9 cellular contexts compared by ENCODE assay signal in the genomic region with DNA sequence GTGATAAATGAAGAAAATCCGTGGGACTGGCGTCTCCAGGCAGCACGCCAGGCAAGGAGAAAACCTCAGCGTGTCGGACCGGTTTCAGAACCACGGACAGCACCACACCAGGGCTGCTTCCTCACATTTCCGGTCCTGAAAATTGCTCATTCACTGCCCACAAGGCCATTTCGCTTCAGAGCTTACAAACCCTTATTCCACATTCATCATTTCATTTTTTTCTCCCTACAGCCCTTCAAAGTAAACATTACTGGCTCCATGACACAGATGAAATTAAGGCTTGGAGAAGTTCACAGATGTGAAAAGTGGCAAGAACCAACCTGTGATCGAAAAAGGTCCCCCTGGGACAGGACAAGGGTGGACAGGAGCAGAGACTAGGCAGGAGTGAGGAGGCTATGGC. TPM values are rescaled to one million over a fixed set of nuclear protein-coding genes. Genes with fewer than 3 reads are reported as not detected.
DNase-seq lines count a peak whose midpoint lies in the region; ATAC-seq and TF ChIP-seq lines count a peak whose summit lies in the region.
"Had no signal": no experiment of that assay in that cellular context is flagged by ENCODE, and none has a peak within 500 bp of the region (broad histone marks: within the 10 kb centered on the region; RNA-seq: fewer than 3 reads in every experiment).

No MANE protein-coding gene starts in this region.

- H3K27me3 Mint-ChIP-seq in activated CD4-positive, alpha-beta memory T cell treated with anti-CD3 and anti-CD28 coated beads, Interleukin-2, amount 10 ng/mL, durations not matched to agents 7 days and 5 days = peaks cover 44% of the 10 kb centered on the region
- H3K27me3 Mint-ChIP-seq in osteocyte (ENCODE audit: unreplicated experiment) = peaks cover 8% of the 10 kb centered on the region

- no peak overlapping the region for H3K4me2 ChIP-seq in fibroblast of lung (ENCODE audit: extremely low read depth, insufficient read depth, low read length)

- H2AFZ ChIP-seq in fibroblast of lung (ENCODE audit: low read length) = no peak overlapping the region

- no peak overlapping the region for H3K27ac ChIP-seq in fibroblast of lung (ENCODE audit: insufficient read depth, low read length)

- no peak overlapping the region for H3K9ac ChIP-seq in fibroblast of lung (ENCODE audit: insufficient read depth, low read length)

- peaks cover 13% of the 10 kb centered on the region for H3K4me1 Mint-ChIP-seq in activated CD4-positive, alpha-beta memory T cell treated with anti-CD3 and anti-CD28 coated beads, Interleukin-2, amount 10 ng/mL, durations not matched to agents 7 days and 5 days
- peaks cover 10% of the 10 kb centered on the region for H3K4me1 Mint-ChIP-seq in osteocyte (ENCODE audit: unreplicated experiment)

- H3K36me3 Mint-ChIP-seq in activated CD4-positive, alpha-beta memory T cell treated with anti-CD3 and anti-CD28 coated beads, Interleukin-2, amount 10 ng/mL, durations not matched to agents 7 days and 5 days (ENCODE audit: low read depth) = peaks cover 3% of the 10 kb centered on the region
- no peaks in the 10 kb centered on the region for H3K36me3 Mint-ChIP-seq in osteocyte (ENCODE audit: unreplicated experiment)

- POLR2A ChIA-PET in activated CD4-positive, alpha-beta memory T cell treated with anti-CD3 and anti-CD28 coated beads, Interleukin-2, amount 10 ng/mL, durations not matched to agents 7 days and 5 days (lab: Charles Lee) = no interaction called here

- peak overlapping the region; percentile 16 for H3K4me3 Mint-ChIP-seq in activated CD4-positive, alpha-beta memory T cell treated with anti-CD3 and anti-CD28 coated beads, Interleukin-2, amount 10 ng/mL, durations not matched to agents 7 days and 5 days
- H3K4me3 Mint-ChIP-seq in osteocyte (ENCODE audit: unreplicated experiment) = no peak overlapping the region

- DNase-seq in CD1c-positive myeloid dendritic cell (ENCODE audit: extremely low spot score) = peak; percentile 73
- peak; percentile 8 for DNase-seq in KG1 (lab: John Stamatoyannopoulos, UW)
- DNase-seq in activated CD4-positive, alpha-beta memory T cell treated with anti-CD3 and anti-CD28 coated beads, Interleukin-2, amount 10 ng/mL, durations not matched to agents 7 days and 5 days = peak; percentile 64
- peak; percentile 83 to 89 for DNase-seq in fibroblast of lung (ENCODE audit: low read depth in 2 of 2)
- peak; percentile 92 for DNase-seq in osteocyte (ENCODE audit: extremely low spot score, unreplicated experiment)
- DNase-seq in D341Med (ENCODE audit: low spot score) = no peak
- DNase-seq in GM19240 (ENCODE audit: insufficient read length, low spot score) = no peak

- CTCF ChIA-PET in activated CD4-positive, alpha-beta memory T cell treated with anti-CD3 and anti-CD28 coated beads, Interleukin-2, amount 10 ng/mL, durations not matched to agents 7 days and 5 days (lab: Charles Lee) = no interaction called here

- peaks cover 26% of the 10 kb centered on the region for H3K4me1 ChIP-seq in fibroblast of lung (ENCODE audit: control insufficient read depth, extremely low read depth, insufficient read depth, low read length)

- no peak overlapping the region for H3K27ac Mint-ChIP-seq in activated CD4-positive, alpha-beta memory T cell treated with anti-CD3 and anti-CD28 coated beads, Interleukin-2, amount 10 ng/mL, durations not matched to agents 7 days and 5 days
- no peak overlapping the region for H3K27ac Mint-ChIP-seq in osteocyte (ENCODE audit: unreplicated experiment)

- H3K9me3 Mint-ChIP-seq in activated CD4-positive, alpha-beta memory T cell treated with anti-CD3 and anti-CD28 coated beads, Interleukin-2, amount 10 ng/mL, durations not matched to agents 7 days and 5 days = no peaks in the 10 kb centered on the region
- no peaks in the 10 kb centered on the region for H3K9me3 Mint-ChIP-seq in osteocyte (ENCODE audit: unreplicated experiment)
- H3K9me3 Mint-ChIP-seq: central memory CD8-positive, alpha-beta T cell had no signal

- no peaks in the 10 kb centered on the region for H3K9me3 ChIP-seq in fibroblast of lung (ENCODE audit: control insufficient read depth, insufficient read depth, low read depth, low read length)

- TF ChIP-seq CTCF in fibroblast of lung (conservative IDR thresholded peaks at IDR 0.05 in 1 of 2, IDR thresholded peaks at IDR 0.05 in 1 of 2; ENCODE audit: low read depth in 1 of 2, low read length in 2 of 2) = no peak
- TF ChIP-seq CTCF in osteocyte (IDR thresholded peaks at IDR 0.05) = no peak

- H3K27me3 ChIP-seq in fibroblast of lung (ENCODE audit: control insufficient read depth, insufficient read depth, low read length) = no peaks in the 10 kb centered on the region

- no peaks in the 10 kb centered on the region for H3K36me3 ChIP-seq in fibroblast of lung (ENCODE audit: control insufficient read depth, insufficient read depth, low read length)

- no peaks in the 10 kb centered on the region for H4K20me1 ChIP-seq in fibroblast of lung (ENCODE audit: control insufficient read depth, extremely low read depth, insufficient read depth, low read length)

- no peak overlapping the region for H3K4me3 ChIP-seq in fibroblast of lung (replicated peaks in 1 of 4; ENCODE audit: control extremely low read depth in 1 of 4, insufficient read depth in 1 of 4, low read depth in 3 of 4, low read length in 4 of 4)

- ATAC-seq in HG03439 (IDR thresholded peaks at IDR 0.05; ENCODE audit: unreplicated experiment) = no peak

- no peaks in the 10 kb centered on the region for H3K79me2 ChIP-seq in fibroblast of lung (ENCODE audit: control insufficient read depth, insufficient read depth, low read length)

RNA-seq across cellular contexts. Expression of gene GPRIN1, which starts 1.5 kb away (rescaled TPM):
- total RNA-seq in activated CD4-positive, alpha-beta memory T cell treated with anti-CD3 and anti-CD28 coated beads, Interleukin-2, amount 10 ng/mL, durations not matched to agents 7 days and 5 days = 1 to 10 TPM; 3.7 to 4.2 TPM
- total RNA-seq in fibroblast of lung (4.9 and 6.3 TPM in 2 replicates), osteocyte (1.6 TPM in 2 replicates)
- polyA plus RNA-seq in fibroblast of lung = 1.9 and 5.0 TPM in 2 replicates
- polyA plus RNA-seq in fibroblast of lung (2012) = 4.0 and 10.0 TPM in 2 replicates
- 2.1 and 12.3 TPM in 2 replicates for polyA minus RNA-seq in fibroblast of lung (ENCODE audit: low replicate concordance)

RNA-seq across cellular contexts. Expression of gene SNCB, which starts 18.9 kb away (rescaled TPM):
- total RNA-seq in activated CD4-positive, alpha-beta memory T cell treated with anti-CD3 and anti-CD28 coated beads, Interleukin-2, amount 10 ng/mL, durations not matched to agents 7 days and 5 days = not detected
- total RNA-seq in fibroblast of lung (0.17 TPM in 1 of 2 replicates, not detected in the other), osteocyte (not detected in 2 replicates)
- polyA plus RNA-seq in fibroblast of lung = 0.22 and 2.3 TPM in 2 replicates
- 0.17 and 3.5 TPM in 2 replicates for polyA plus RNA-seq in fibroblast of lung (2012)
- 1.1 TPM in 1 of 2 replicates, not detected in the other for polyA minus RNA-seq in fibroblast of lung (ENCODE audit: low replicate concordance)

RNA-seq across cellular contexts. Expression of gene EIF4E1B, which starts 19.0 kb away (rescaled TPM):
- not detected for total RNA-seq in activated CD4-positive, alpha-beta memory T cell treated with anti-CD3 and anti-CD28 coated beads, Interleukin-2, amount 10 ng/mL, durations not matched to agents 7 days and 5 days
- total RNA-seq in fibroblast of lung (not detected in 2 replicates), osteocyte (not detected in 2 replicates)
- polyA plus RNA-seq in fibroblast of lung = not detected in 2 replicates
- not detected in 2 replicates for polyA plus RNA-seq in fibroblast of lung (2012)
- polyA minus RNA-seq in fibroblast of lung (ENCODE audit: low replicate concordance) = not detected in 2 replicates

RNA-seq across cellular contexts. Expression of gene TSPAN17, which starts 35.8 kb away (rescaled TPM):
- 10 to 100 TPM; 33.3 to 33.4 TPM for total RNA-seq in activated CD4-positive, alpha-beta memory T cell treated with anti-CD3 and anti-CD28 coated beads, Interleukin-2, amount 10 ng/mL, durations not matched to agents 7 days and 5 days
- total RNA-seq in fibroblast of lung = 29.0 and 35.2 TPM in 2 replicates
- polyA plus RNA-seq in fibroblast of lung = 34.8 and 43.5 TPM in 2 replicates
- 38.1 and 58.2 TPM in 2 replicates for polyA plus RNA-seq in fibroblast of lung (2012)
- 44.6 and 56.7 TPM in 2 replicates for polyA minus RNA-seq in fibroblast of lung (ENCODE audit: low replicate concordance)
- 41.8 and 45.5 TPM in 2 replicates for total RNA-seq in osteocyte

Comparison
In these comparisons a context has a peak if more than half of its experiments do, and no peak if none do; other contexts are left out.
1. DNase-seq: peak in CD1c-positive myeloid dendritic cell (single experiment), KG1 (single experiment), activated CD4-positive, alpha-beta memory T cell treated with anti-CD3 and anti-CD28 coated beads, Interleukin-2, amount 10 ng/mL, durations not matched to agents 7 days and 5 days (single experiment), fibroblast of lung (2 of 2) and osteocyte (single experiment); none in D341Med (single experiment) and GM19240 (single experiment).